8 cellular contexts compared by ENCODE assay signal in the genomic region with DNA sequence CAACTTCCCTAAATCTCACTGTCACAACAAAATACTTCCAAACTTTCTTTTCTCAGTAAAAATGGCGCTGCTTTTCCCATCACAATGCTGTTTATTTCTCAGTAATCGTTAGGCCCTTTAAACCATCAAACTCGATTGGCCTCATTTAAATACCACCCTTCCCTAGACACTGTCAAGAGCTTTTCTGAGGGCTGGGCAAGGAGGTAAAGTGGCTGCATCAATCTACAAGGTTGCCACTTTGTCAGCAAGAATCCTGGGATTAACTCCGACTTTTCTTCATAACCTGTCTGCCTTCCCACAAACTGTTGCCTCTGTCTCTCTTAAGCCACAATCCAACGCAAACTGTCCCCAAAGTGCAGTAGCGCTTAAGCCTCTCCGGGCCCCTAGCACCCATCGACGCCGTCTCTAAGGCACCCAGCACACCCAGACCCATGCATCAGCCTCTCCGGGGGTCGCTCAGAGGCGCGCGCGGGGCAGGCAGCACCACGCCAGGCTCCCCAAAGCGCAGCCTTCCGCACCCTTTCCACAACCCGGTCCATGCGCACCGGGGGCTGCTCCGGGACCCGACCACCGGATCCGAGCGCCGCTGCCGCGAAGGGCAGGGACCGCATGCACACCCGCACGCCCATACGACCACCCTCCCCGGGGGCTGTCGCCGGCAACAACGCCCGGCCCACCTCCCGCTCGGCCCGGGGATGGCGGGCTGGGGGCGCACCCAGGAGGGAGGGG. TPM values are rescaled to one million over a fixed set of nuclear protein-coding genes. Genes with fewer than 3 reads are reported as not detected.
A peak's percentile ranks its signal among the peaks of the same experiment; 100 is the strongest.
DNase-seq lines count a peak whose midpoint lies in the region; ATAC-seq, FAIRE-seq and TF ChIP-seq lines count a peak whose summit lies in the region.

No MANE protein-coding gene starts in this region.

- H3K27me3 ChIP-seq in BJ (ENCODE audit: control insufficient read depth, insufficient read depth, low read length) (no peaks in the 10 kb centered on the region), PC-3 (ENCODE audit: low read length) (no peaks in the 10 kb centered on the region), K562 (ENCODE audit: control insufficient read depth in 2 of 2, insufficient read depth in 2 of 2, low read length in 2 of 2) (no peaks in the 10 kb centered on the region), iPS-20b (ENCODE audit: insufficient read depth, low read length) (peaks cover 18% of the 10 kb centered on the region), skeletal muscle tissue (ENCODE audit: control insufficient read depth in 3 of 3, insufficient read depth in 3 of 3, low read length in 3 of 3) (peaks cover 0 to 5% (median 4%) of the 10 kb centered on the region in 3 donors)

- H3K27ac ChIP-seq in PC-3 (ENCODE audit: low read length), result peak overlapping the region; percentile 85
- peak overlapping the region; percentile 54 for H3K27ac ChIP-seq in K562 (ENCODE audit: extremely low read depth, low read depth, low read length)
- H3K27ac ChIP-seq in iPS-20b (ENCODE audit: low read length), result no peak overlapping the region
- H3K27ac ChIP-seq in skeletal muscle tissue (ENCODE audit: low read depth, low read length), result no peak overlapping the region

- ATAC-seq in GM21576 (IDR thresholded peaks at IDR 0.05; ENCODE audit: unreplicated experiment) (peak; percentile 8), PC-3 (peak; percentile 4), K562 (peak; percentile 22), HG02623 (IDR thresholded peaks at IDR 0.05; ENCODE audit: unreplicated experiment) (no peak)

- H3K79me2 ChIP-seq in PC-3 (ENCODE audit: low read length), result peaks cover 52% of the 10 kb centered on the region
- H3K79me2 ChIP-seq in K562 (ENCODE audit: control insufficient read depth, insufficient read depth, low read length), result peaks cover 69% of the 10 kb centered on the region

- H3K9ac ChIP-seq in PC-3 (ENCODE audit: low read length) (peak overlapping the region; percentile 81), K562 (ENCODE audit: insufficient read depth in 1 of 2, low read depth in 2 of 2, low read length in 2 of 2) (peak overlapping the region; percentile 65 to 91), iPS-20b (ENCODE audit: low read depth, low read length) (peak overlapping the region; percentile 57; the same call in 1 of the 2 replicates), skeletal muscle tissue (ENCODE audit: low read depth in 1 of 3, low read length in 3 of 3) (peak overlapping the region in 2 of 3 donors; percentile 54 to 71)

- FAIRE-seq in K562 (lab: Jason Lieb, UNC), result peak; percentile 15

- TF ChIP-seq RAD21 in K562 (CRISPR knock-in tag; conservative IDR thresholded peaks at IDR 0.05 in 1 of 2, IDR thresholded peaks at IDR 0.05 in 1 of 2), result no peak

- in situ Hi-C loops in K562 (cut with MboI), result no loop called here

- no peak for TF ChIP-seq POLR2A in K562 (conservative IDR thresholded peaks at IDR 0.05)

- H3K36me3 ChIP-seq in BJ (ENCODE audit: control insufficient read depth, insufficient read depth, low read length) (no peaks in the 10 kb centered on the region), PC-3 (ENCODE audit: low read depth, low read length) (no peaks in the 10 kb centered on the region), K562 (ENCODE audit: control insufficient read depth, insufficient read depth, low read length) (no peaks in the 10 kb centered on the region; the same call in 2 of the 3 replicates), iPS-20b (ENCODE audit: insufficient read depth, low read depth, low read length) (no peaks in the 10 kb centered on the region), skeletal muscle tissue (ENCODE audit: control insufficient read depth in 3 of 3, insufficient read depth in 3 of 3, low read length in 3 of 3) (no peaks in the 10 kb centered on the region)

- H3K4me1 ChIP-seq in PC-3 (ENCODE audit: insufficient read depth, low read length), result peaks cover 41% of the 10 kb centered on the region
- peaks cover 23 to 34% of the 10 kb centered on the region in 2 experiments for H3K4me1 ChIP-seq in K562 (replicated peaks in 1 of 2; ENCODE audit: control insufficient read depth in 2 of 2, insufficient read depth in 2 of 2, low read length in 2 of 2)
- H3K4me1 ChIP-seq in iPS-20b (ENCODE audit: insufficient read depth, low read length), result peaks cover 22% of the 10 kb centered on the region
- H3K4me1 ChIP-seq in skeletal muscle tissue (ENCODE audit: control insufficient read depth in 3 of 3, insufficient read depth in 3 of 3, low read length in 3 of 3), result peaks cover 8 to 10% (median 9%) of the 10 kb centered on the region in 3 donors

- 2% methylated on average over 25 of the region's 44 CpGs for WGBS in K562 (ENCODE audit: insufficient coverage, low coverage, missing lambda C conversion rate)

- peaks cover 22% of the 10 kb centered on the region; the same call in 1 of the 2 replicates for H4K20me1 ChIP-seq in PC-3 (ENCODE audit: low read length)
- no peaks in the 10 kb centered on the region for H4K20me1 ChIP-seq in K562 (replicated peaks; ENCODE audit: control insufficient read depth, insufficient read depth, low read length)

- BruUV-seq in PC-3 (replicated peaks; lab: Mats Ljungman, UMichigan) (no TSS peak), K562 (replicated peaks; lab: Mats Ljungman, UMichigan) (no TSS peak)

- no peaks in the 10 kb centered on the region for H3K9me2 ChIP-seq in PC-3 (replicated peaks; ENCODE audit: low read length)

- H3K4me2 ChIP-seq in PC-3 (ENCODE audit: low read length) (peak overlapping the region; percentile 99), K562 (ENCODE audit: insufficient read depth, low read length) (peak overlapping the region; percentile 79)

- CTCF ChIA-PET in BJ (lab: Yijun Ruan, JAX), result no interaction called here
- CTCF ChIA-PET in PC-3 (lab: Charles Lee), result interaction anchor here (1.0 kb wide), 1 partner anchor 109 kb away, joined by 7 read pairs; no protein-coding TSS in a partner anchor
- CTCF ChIA-PET in K562 (lab: Yijun Ruan, JAX; ENCODE audit: low intra/inter-chr PET ratio), result no interaction called here

- DNase-seq in BJ (ENCODE audit: low read depth) (no peak), PC-3 (peak; percentile 31), K562 (ENCODE audit: extremely low read depth in 1 of 4, low spot score in 3 of 4) (peak in 1 of 4 experiments; percentile 59), cortex of kidney (lab: John Stamatoyannopoulos, UW) (no peak)

- H3K9me3 ChIP-seq in PC-3 (ENCODE audit: low read length), result no peaks in the 10 kb centered on the region
- peaks cover 5% of the 10 kb centered on the region; the same call in 1 of the 2 replicates for H3K9me3 ChIP-seq in K562 (replicated peaks; ENCODE audit: control insufficient read depth, insufficient read depth, low read depth, low read length)
- no peaks in the 10 kb centered on the region for H3K9me3 ChIP-seq in iPS-20b (ENCODE audit: insufficient read depth, low read depth, low read length)
- H3K9me3 ChIP-seq in skeletal muscle tissue (ENCODE audit: control insufficient read depth in 3 of 3, low read length in 3 of 3), result no peaks in the 10 kb centered on the region

- intact Hi-C loops in PC-3 (cut with micrococcal nuclease) (loop anchor here (1.0 to 5.0 kb wide), 3 partner anchors 110 to 284 kb away; no protein-coding TSS in a partner anchor), K562 (cut with micrococcal nuclease) (loop anchor here (5.0 kb wide), 1 partner anchor 100 kb away; no protein-coding TSS in a partner anchor)

- H2AFZ ChIP-seq in PC-3 (ENCODE audit: low read length) (peak overlapping the region; percentile 60), K562 (ENCODE audit: low read depth, low read length) (peak overlapping the region; percentile 65)

- H3K9me1 ChIP-seq in K562 (ENCODE audit: control insufficient read depth, insufficient read depth, low read length), result no peaks in the 10 kb centered on the region

- no peak for TF ChIP-seq EP300 in K562 (IDR thresholded peaks at IDR 0.05; ENCODE audit: low read length)

- peak overlapping the region; percentile 82 for H3K4me3 ChIP-seq in BJ (ENCODE audit: low read depth, low read length)
- H3K4me3 ChIP-seq in PC-3 (ENCODE audit: low read length), result peak overlapping the region; percentile 91
- H3K4me3 ChIP-seq in K562, result peak overlapping the region; percentile 68
- H3K4me3 ChIP-seq in iPS-20b (ENCODE audit: low read length), result peak overlapping the region; percentile 75
- peak overlapping the region; percentile 60 to 72 (median 67) for H3K4me3 ChIP-seq in skeletal muscle tissue (ENCODE audit: low read length in 3 of 3)

- POLR2A ChIA-PET in BJ (lab: Charles Lee) (interaction anchor here (0.6 kb wide), 1 partner anchor 69 kb away, joined by 4 read pairs; no protein-coding TSS in a partner anchor), PC-3 (lab: Charles Lee; ENCODE audit: unreplicated experiment) (interaction anchor here (0.5 to 1.0 kb wide), 2 partner anchors 55 to 68 kb away, joined by 3 to 4 read pairs; no protein-coding TSS in a partner anchor), K562 (lab: Yijun Ruan, JAX) (interaction anchor here (1.0 to 3.0 kb wide), 3 partner anchors 11 to 321 kb away, joined by 3 to 9 read pairs (median 5); partner anchors contain the start of gene ID2)

- no peaks in the 10 kb centered on the region for H3F3A ChIP-seq in PC-3 (ENCODE audit: low read length, unreplicated experiment)

- TF ChIP-seq CTCF in BJ (IDR thresholded peaks at IDR 0.05; ENCODE audit: insufficient read depth, low read depth, low read length), result no peak
- TF ChIP-seq CTCF in PC-3 (conservative IDR thresholded peaks at IDR 0.05; ENCODE audit: low read depth, low read length), result no peak
- TF ChIP-seq CTCF in K562 (IDR thresholded peaks at IDR 0.05 in 2 of 3, conservative IDR thresholded peaks at IDR 0.05 in 1 of 3; ENCODE audit: insufficient read depth in 2 of 3, low read depth in 1 of 3, low read length in 3 of 3), result no peak

RNA-seq across cellular contexts. Expression of gene MBOAT2, which starts 0.7 kb away (rescaled TPM):
- polyA plus RNA-seq in BJ (2011; rRNA removed), result 18.1 and 23.0 TPM in 2 replicates
- polyA minus RNA-seq in BJ (2011; rRNA and poly(A)+ RNA removed), result 12.2 and 20.3 TPM in 2 replicates
- total RNA-seq in PC-3 (2014; rRNA removed), result 26.8 and 30.7 TPM in 2 replicates
- 112 and 313 TPM in 2 replicates for total RNA-seq in K562 (2011; cell fraction: chromatin; rRNA removed; ENCODE audit: low replicate concordance)
- total RNA-seq in K562 (2011; cell fraction: nucleolus; rRNA removed), result 47.4 and 65.8 TPM in 2 replicates
- 143 and 203 TPM in 2 replicates for total RNA-seq in K562 (2011; cell fraction: nucleoplasm; rRNA removed)
- 19.2 and 22.8 TPM in 2 replicates for total RNA-seq in K562 (2014; rRNA removed)
- total RNA-seq in K562 (2014; rRNA removed; fragmentation: Illumina TruSeq; extraction: Trizol), result 48.9 and 54.3 TPM in 2 replicates
- 26.1 and 27.9 TPM in 2 replicates for total RNA-seq in K562 (2015; rRNA removed; fragmentation: Illumina TruSeq; extraction: Trizol)
- 42.8 and 44.6 TPM in 2 replicates for total RNA-seq in K562 (2021)
- 101 and 122 TPM in 2 replicates for polyA plus RNA-seq in K562 (2011; rRNA removed)
- polyA plus RNA-seq in K562 (2011; cell fraction: cytosol; rRNA removed), result 18.7 and 42.5 TPM in 2 replicates
- 251 and 267 TPM in 2 replicates for polyA plus RNA-seq in K562 (2011; cell fraction: nucleus; rRNA removed)
- 19.2 and 19.7 TPM in 2 replicates for polyA plus RNA-seq in K562 (2012)
- polyA plus RNA-seq in K562 (2014; fragmentation: Illumina TruSeq; extraction: Trizol), result 43.9 and 44.4 TPM in 2 replicates
- polyA plus RNA-seq in K562 (2014; fragmentation: Nextera tagmentation; extraction: Ambion mirVana), result 10 to 100 TPM in 1 of 2 experiments, 1 to 10 TPM in 1; 8.4 to 11.2 TPM
- 27.6 and 31.1 TPM in 2 replicates for polyA plus RNA-seq in K562 (2014; rRNA removed)
- polyA minus RNA-seq in K562 (2011; rRNA and poly(A)+ RNA removed), result 107 and 132 TPM in 2 replicates
- 31.1 and 32.9 TPM in 2 replicates for polyA minus RNA-seq in K562 (2011; cell fraction: cytosol; rRNA and poly(A)+ RNA removed)
- polyA minus RNA-seq in K562 (2011; cell fraction: nucleus; rRNA and poly(A)+ RNA removed), result 59.0 and 76.9 TPM in 2 replicates
- 54.3 TPM for total RNA-seq in skeletal muscle tissue

Comparison
In these comparisons a context has a peak if more than half of its experiments do, and no peak if none do; other contexts are left out.
1. H3K27ac ChIP-seq: peak in PC-3 (single experiment) and K562 (single experiment); none in iPS-20b (single experiment) and skeletal muscle tissue (single experiment).
2. Peak in every context shown above with its lines, with median percentiles within 50 percentile points of each other: H3K4me3 ChIP-seq and H3K9ac ChIP-seq.